Comparison of ENCODE assay signal across 17 cellular contexts in genomic region chr10:44045020-44045419, GRCh38.
A peak's percentile ranks its signal among the peaks of the same experiment; 100 is the strongest.
DNase-seq lines count a peak whose midpoint lies in the region; ATAC-seq and TF ChIP-seq lines count a peak whose summit lies in the region.
"Had no signal": no experiment of that assay in that cellular context is flagged by ENCODE, and none has a peak within 500 bp of the region (broad histone marks: within the 10 kb centered on the region; RNA-seq: fewer than 3 reads in every experiment).

No MANE protein-coding gene starts in this region.

- 63% methylated on average over 6 of the region's 6 CpGs for WGBS in right cardiac atrium

- no peak for TF ChIP-seq CTCF in GM20000 (IDR thresholded peaks at IDR 0.05; ENCODE audit: extremely low read depth, missing control alignments)

- intact Hi-C loops in right cardiac atrium (cut with DNase I): loop anchor here in 1 of 4 donors (5.0 kb wide), 1 partner anchor 353 kb away; no protein-coding TSS in a partner anchor

- H3K27ac ChIP-seq in right cardiac atrium (ENCODE audit: low read length) (no peak overlapping the region), skeletal muscle tissue (ENCODE audit: low read depth, low read length) (peak overlapping the region; percentile 58)
- H3K27ac ChIP-seq: epithelial cell of prostate, hepatocyte, prostate gland had no signal

- H3K27me3 ChIP-seq in adipocyte (replicated peaks; ENCODE audit: control insufficient read depth, insufficient read depth, low read length) (peaks cover 8% of the 10 kb centered on the region), right cardiac atrium (ENCODE audit: control insufficient read depth, insufficient read depth) (no peaks in the 10 kb centered on the region), skeletal muscle tissue (ENCODE audit: control insufficient read depth in 3 of 3, insufficient read depth in 3 of 3, low read length in 3 of 3) (peaks cover 0 to 4% (median 0%) of the 10 kb centered on the region in 3 donors)
- H3K27me3 ChIP-seq: hepatocyte had no signal

- ATAC-seq in right cardiac atrium (peak; percentile 37 to 49), HG02884 (IDR thresholded peaks at IDR 0.05; ENCODE audit: unreplicated experiment) (no peak)
- ATAC-seq: stimulated activated naive CD8-positive, alpha-beta T cell treated with anti-CD3 and anti-CD28 coated beads, Interleukin-15, amount 100 ng/mL, for 72 hours had no signal

- H3K4me1 ChIP-seq in adipocyte (ENCODE audit: control insufficient read depth, insufficient read depth, low read length) (peaks cover 8% of the 10 kb centered on the region), right cardiac atrium (ENCODE audit: control insufficient read depth, insufficient read depth, low read length) (no peaks in the 10 kb centered on the region), skeletal muscle tissue (ENCODE audit: control insufficient read depth in 3 of 3, insufficient read depth in 3 of 3, low read length in 3 of 3) (peaks cover 9 to 14% (median 10%) of the 10 kb centered on the region in 3 donors)

- no peak overlapping the region for H3K4me3 ChIP-seq in adipocyte (ENCODE audit: low read length)
- H3K4me3 ChIP-seq in right cardiac atrium (ENCODE audit: low read length): no peak overlapping the region
- H3K4me3 ChIP-seq in skeletal muscle tissue (ENCODE audit: low read length in 3 of 3): no peak overlapping the region
- H3K4me3 ChIP-seq: hepatocyte, prostate gland had no signal

- peaks cover 5% of the 10 kb centered on the region for H3K9me3 ChIP-seq in adipocyte (ENCODE audit: control insufficient read depth, low read length)
- H3K9me3 ChIP-seq in right cardiac atrium (ENCODE audit: control insufficient read depth, low read length): no peaks in the 10 kb centered on the region
- H3K9me3 ChIP-seq in skeletal muscle tissue (ENCODE audit: control insufficient read depth in 3 of 3, low read length in 3 of 3): no peaks in the 10 kb centered on the region
- H3K9me3 ChIP-seq: prostate gland had no signal

- no peaks in the 10 kb centered on the region for H3K36me3 ChIP-seq in adipocyte (ENCODE audit: control insufficient read depth, insufficient read depth, low read length, severe bottlenecking)
- H3K36me3 ChIP-seq in skeletal muscle tissue (ENCODE audit: control insufficient read depth in 3 of 3, insufficient read depth in 3 of 3, low read length in 3 of 3): no peaks in the 10 kb centered on the region
- H3K36me3 ChIP-seq: prostate gland had no signal

- no peak overlapping the region for H3K9ac ChIP-seq in adipocyte (ENCODE audit: low read length)
- H3K9ac ChIP-seq in skeletal muscle tissue (ENCODE audit: low read depth in 1 of 3, low read length in 3 of 3): no peak overlapping the region

- DNase-seq in GM04504 (ENCODE audit: low read depth): peak; percentile 37
- DNase-seq in adipocyte (ENCODE audit: low read depth): peak; percentile 58
- peak in 1 of 3 donors; percentile 59 for DNase-seq in right cardiac atrium
- no peak for DNase-seq in DMS53 treated with DMSO at 0.1 percent for 48 hours (lab: John Stamatoyannopoulos, UW; ENCODE audit: unreplicated experiment)
- no peak for DNase-seq in GM20000 (ENCODE audit: low spot score)
- DNase-seq: aorta; DND-41; kidney glomerular epithelial cell; NCI-H187 treated with DMSO at 0.1 percent for 48 hours; NCI-H526 treated with DMSO at 0.1 percent for 48 hours; RPMI8226; stimulated activated naive CD8-positive, alpha-beta T cell treated with anti-CD3 and anti-CD28 coated beads, Interleukin-15, amount 100 ng/mL, for 72 hours had no signal

Comparison
In these comparisons a context has a peak if more than half of its experiments do, and no peak if none do; other contexts are left out.
1. DNase-seq: peak in GM04504 (single experiment) and adipocyte (single experiment); none in DMS53 treated with DMSO at 0.1 percent for 48 hours (single experiment) and GM20000 (single experiment).